Comparison of ENCODE assay signal across 8 cellular contexts in the genomic region with DNA sequence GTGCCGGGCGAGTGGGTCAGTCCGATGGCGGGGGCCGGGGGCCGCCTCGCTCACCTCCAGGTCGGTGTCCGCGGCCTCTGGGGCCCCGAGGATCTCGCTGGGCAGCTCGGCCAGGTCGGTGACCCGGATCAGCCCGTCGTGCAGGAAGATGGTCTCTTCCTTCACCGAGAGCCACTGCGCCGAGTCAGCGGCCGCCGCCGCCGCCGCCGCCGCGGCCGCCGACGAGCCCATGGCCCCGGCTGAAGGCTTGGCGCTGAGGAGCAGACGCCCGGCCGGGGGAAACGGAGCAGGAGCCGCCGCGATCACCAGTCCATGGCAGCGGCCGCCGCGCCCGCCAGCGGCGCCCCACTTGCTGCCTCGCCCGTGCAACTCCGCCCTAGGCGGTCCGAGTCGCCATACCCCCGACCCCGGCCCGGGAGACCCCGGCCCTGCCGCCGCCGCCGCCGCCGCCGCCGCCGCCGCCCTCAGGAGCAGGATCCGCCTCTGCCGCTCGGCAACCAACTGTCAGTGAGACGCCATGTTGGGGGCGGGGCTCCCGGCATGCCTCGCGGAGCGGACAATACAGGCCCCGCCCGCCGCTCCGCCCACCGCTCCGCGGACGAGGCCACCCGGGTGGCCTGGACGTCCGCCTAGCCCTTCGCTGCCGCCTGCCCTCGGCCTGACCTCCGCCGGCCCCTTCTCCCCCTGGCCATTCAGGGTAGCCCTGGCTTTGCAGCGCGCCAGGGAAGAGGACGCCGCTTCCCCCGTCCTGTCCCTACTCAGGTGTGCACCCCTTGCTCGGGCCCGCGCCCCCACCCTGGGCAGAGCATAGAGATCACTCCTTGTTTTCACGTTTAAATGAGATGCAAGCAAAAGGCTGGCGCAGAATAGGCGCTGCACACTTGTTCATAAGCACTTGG. TPM values are rescaled to one million over a fixed set of nuclear protein-coding genes. Genes with fewer than 3 reads are reported as not detected.
DNase-seq lines count a peak whose midpoint lies in the region; ATAC-seq, FAIRE-seq and TF ChIP-seq lines count a peak whose summit lies in the region.

A gene with protein sequence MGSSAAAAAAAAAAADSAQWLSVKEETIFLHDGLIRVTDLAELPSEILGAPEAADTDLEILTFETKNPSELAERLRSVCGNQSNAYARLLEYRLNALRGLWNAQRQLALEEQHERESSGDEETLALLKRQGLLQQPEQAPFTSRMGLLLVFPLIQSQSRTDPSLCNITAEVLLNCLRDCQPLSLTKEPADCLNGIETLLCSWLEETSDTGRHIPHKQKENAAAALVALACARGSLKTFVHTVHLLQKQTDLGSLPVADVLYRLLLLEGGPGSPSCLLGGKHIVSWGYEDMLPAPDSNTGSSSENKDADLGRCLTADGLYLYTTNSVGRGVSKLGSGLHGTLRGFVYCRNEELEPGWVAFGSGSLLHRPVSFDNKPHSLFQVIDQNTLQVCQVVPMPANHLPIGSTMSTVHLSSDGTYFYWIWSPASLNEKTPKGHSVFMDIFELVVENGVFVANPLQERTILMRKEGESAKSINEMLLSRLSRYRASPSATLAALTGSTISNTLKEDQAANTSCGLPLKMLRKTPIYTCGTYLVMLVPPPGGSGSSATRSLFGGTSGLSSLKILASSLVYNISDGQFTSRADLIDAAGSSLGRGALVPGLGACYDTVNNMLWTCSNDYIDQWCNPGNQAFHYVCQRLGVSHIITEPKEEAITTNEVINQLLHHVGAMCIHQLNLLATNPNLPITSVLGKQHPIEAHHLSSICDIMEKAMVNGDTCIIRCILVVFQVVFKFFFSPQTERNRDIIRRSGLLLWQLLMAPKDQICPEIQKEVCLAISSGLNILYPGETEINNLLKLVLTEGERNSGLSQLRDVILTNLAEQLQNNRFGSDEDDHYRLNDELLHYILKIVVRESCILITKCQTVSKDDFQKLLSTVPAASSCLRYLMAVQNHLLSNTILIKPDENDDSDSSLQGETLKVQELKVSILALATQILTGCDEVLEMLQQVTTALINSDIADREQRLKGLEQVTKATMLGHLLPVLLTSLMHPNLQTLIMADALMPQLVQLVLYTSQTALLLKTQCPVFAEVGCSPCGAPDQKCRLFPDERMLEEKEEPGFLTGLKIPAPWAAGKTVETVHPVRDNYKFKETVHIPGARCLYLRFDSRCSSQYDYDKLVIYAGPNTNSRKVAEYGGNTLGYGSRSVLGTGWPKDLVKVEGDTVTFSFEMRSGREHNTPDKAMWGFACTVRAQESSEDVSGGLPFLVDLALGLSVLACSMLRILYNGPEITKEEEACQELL (N-terminal part only) (minus strand): TSS at position 534 of the 899 bp plus-strand sequence. CDS start 303 bp downstream, at position 231.

- peak in 1 of 2 donors; percentile 95 for TF ChIP-seq POLR2A in thyroid gland (IDR thresholded peaks at IDR 0.05)

- H3K4me2 ChIP-seq in SU-DHL-6 (ENCODE audit: low read depth, low read length, poor library complexity, severe bottlenecking): peak within 1 kb of the TSS; percentile 77

- no peaks in the 10 kb centered on the region for H3K27me3 Mint-ChIP-seq in activated naive CD8-positive, alpha-beta T cell treated with anti-CD3 and anti-CD28 coated beads, Interleukin-2, amount 10 ng/mL, durations not matched to agents 7 days and 5 days

- peak within 1 kb of the TSS; percentile 80 for H3K4me3 ChIP-seq in GM12864 (ENCODE audit: low read depth, low read length)
- peak within 1 kb of the TSS; percentile 83 for H3K4me3 ChIP-seq in SU-DHL-6 (ENCODE audit: insufficient read depth, low read length, poor library complexity, severe bottlenecking)
- peak within 1 kb of the TSS; percentile 89 to 99 (median 96) for H3K4me3 ChIP-seq in pancreas
- peak within 1 kb of the TSS; percentile 8 to 85 (median 76) for H3K4me3 ChIP-seq in thyroid gland (replicated peaks in 1 of 3)

- FAIRE-seq in pancreas (lab: Jason Lieb, UNC): no peak

- H3K36me3 ChIP-seq in SU-DHL-6 (ENCODE audit: low read length) (no peaks in the 10 kb centered on the region), pancreas (no peaks in the 10 kb centered on the region), thyroid gland (no peaks in the 10 kb centered on the region)

- H3K4me1 Mint-ChIP-seq in activated naive CD8-positive, alpha-beta T cell treated with anti-CD3 and anti-CD28 coated beads, Interleukin-2, amount 10 ng/mL, durations not matched to agents 7 days and 5 days: peaks cover 26% of the 10 kb centered on the region

- no peaks in the 10 kb centered on the region for H4K20me1 ChIP-seq in SU-DHL-6 (ENCODE audit: low read depth, low read length)

- ATAC-seq in HG02642 (IDR thresholded peaks at IDR 0.05; ENCODE audit: poor library complexity, unreplicated experiment) (peak; percentile 92), Right ventricle myocardium superior (ENCODE audit: poor library complexity) (peak; percentile 99), pancreas (peak; percentile 97 to 99 (median 99))
- peak; percentile 96 for ATAC-seq in activated naive CD8-positive, alpha-beta T cell treated with anti-CD3 and anti-CD28 coated beads, Interleukin-2, amount 10 ng/mL, durations not matched to agents 7 days and 5 days (ENCODE audit: low read depth)

- H3K27me3 ChIP-seq in SU-DHL-6 (ENCODE audit: low read length) (no peaks in the 10 kb centered on the region), pancreas (no peaks in the 10 kb centered on the region), thyroid gland (no peaks in the 10 kb centered on the region)

- H3K9me2 ChIP-seq in SU-DHL-6 (replicated peaks; ENCODE audit: insufficient read depth, low read length): no peaks in the 10 kb centered on the region

- peaks cover 35% of the 10 kb centered on the region for H3K79me2 ChIP-seq in SU-DHL-6 (ENCODE audit: insufficient read depth, low read length)

- no peaks in the 10 kb centered on the region for H3K4me1 ChIP-seq in pancreas
- peaks cover 5 to 17% of the 10 kb centered on the region in 2 donors for H3K4me1 ChIP-seq in thyroid gland

- H3F3A ChIP-seq in SU-DHL-6 (ENCODE audit: insufficient read depth): no peaks in the 10 kb centered on the region

- peak within 1 kb of the TSS; percentile 98 for H3K4me3 Mint-ChIP-seq in activated naive CD8-positive, alpha-beta T cell treated with anti-CD3 and anti-CD28 coated beads, Interleukin-2, amount 10 ng/mL, durations not matched to agents 7 days and 5 days

- H2AFZ ChIP-seq in SU-DHL-6 (ENCODE audit: low read depth, low read length, severe bottlenecking): peak within 1 kb of the TSS; percentile 100

- H3K27ac ChIP-seq in SU-DHL-6 (ENCODE audit: low read depth, low read length) (peak within 1 kb of the TSS; percentile 79), pancreas (peak within 1 kb of the TSS; percentile 71 to 86 (median 79)), thyroid gland (peak within 1 kb of the TSS; percentile 76 to 88 (median 82))

- TF ChIP-seq CTCF in GM12864 (IDR thresholded peaks at IDR 0.05; ENCODE audit: low read depth, low read length, missing control alignments): no peak
- no peak for TF ChIP-seq CTCF in SU-DHL-6 (IDR thresholded peaks at IDR 0.05; ENCODE audit: insufficient read depth, low read length, poor library complexity, severe bottlenecking)
- no peak for TF ChIP-seq CTCF in pancreas (IDR thresholded peaks at IDR 0.05)
- TF ChIP-seq CTCF in thyroid gland (IDR thresholded peaks at IDR 0.05): peak in 1 of 6 experiments; percentile 4

- H3K9me3 ChIP-seq in SU-DHL-6 (ENCODE audit: insufficient read depth, low read length) (no peaks in the 10 kb centered on the region), pancreas (no peaks in the 10 kb centered on the region), thyroid gland (no peaks in the 10 kb centered on the region)

- H3K36me3 Mint-ChIP-seq in activated naive CD8-positive, alpha-beta T cell treated with anti-CD3 and anti-CD28 coated beads, Interleukin-2, amount 10 ng/mL, durations not matched to agents 7 days and 5 days: no peaks in the 10 kb centered on the region

- WGBS in pancreas, 2 donors: 0 to 1% methylated on average over 51 to 104 of the region's 104 CpGs
- WGBS in thyroid gland, 2 donors: 19 to 25% methylated on average over 5 to 6 of the region's 104 CpGs

- H3K9me3 Mint-ChIP-seq in activated naive CD8-positive, alpha-beta T cell treated with anti-CD3 and anti-CD28 coated beads, Interleukin-2, amount 10 ng/mL, durations not matched to agents 7 days and 5 days: no peaks in the 10 kb centered on the region

- POLR2A ChIA-PET in activated naive CD8-positive, alpha-beta T cell treated with anti-CD3 and anti-CD28 coated beads, Interleukin-2, amount 10 ng/mL, durations not matched to agents 7 days and 5 days (lab: Charles Lee): interaction anchor here (0.5 to 1.1 kb wide), 2 partner anchors 12 to 596 kb away, joined by 3 read pairs; partner anchors contain the start of gene OAS2

- peak within 1 kb of the TSS; percentile 74 for H3K9ac ChIP-seq in SU-DHL-6 (ENCODE audit: low read length)

- intact Hi-C loops in Right ventricle myocardium superior (cut with DNase I) (loop anchor here (10.0 kb wide), 2 partner anchors 97 to 437 kb away; no protein-coding TSS in a partner anchor), pancreas (cut with DNase I) (loop anchor here in 1 of 3 donors (10.0 kb wide), 1 partner anchor 187 kb away; no protein-coding TSS in a partner anchor), thyroid gland (cut with DNase I) (loop anchor here (10.0 kb wide), 1 partner anchor 147 kb away; no protein-coding TSS in a partner anchor)

- DNase-seq in GM12864 (ENCODE audit: low read depth): peak; percentile 47
- DNase-seq in NCI-H1105 treated with DMSO at 0.1 percent for 48 hours (lab: John Stamatoyannopoulos, UW): peak; percentile 92
- DNase-seq in activated naive CD8-positive, alpha-beta T cell treated with anti-CD3 and anti-CD28 coated beads, Interleukin-2, amount 10 ng/mL, durations not matched to agents 7 days and 5 days: peak; percentile 97
- peak; percentile 99 for DNase-seq in Right ventricle myocardium superior
- peak; percentile 92 to 99 (median 97) for DNase-seq in pancreas
- peak; percentile 97 to 98 for DNase-seq in thyroid gland

- H3K27ac Mint-ChIP-seq in activated naive CD8-positive, alpha-beta T cell treated with anti-CD3 and anti-CD28 coated beads, Interleukin-2, amount 10 ng/mL, durations not matched to agents 7 days and 5 days: peak within 1 kb of the TSS; percentile 93

RNA-seq across cellular contexts. Expression of the gene that starts here (rescaled TPM):
- total RNA-seq in activated naive CD8-positive, alpha-beta T cell treated with anti-CD3 and anti-CD28 coated beads, Interleukin-2, amount 10 ng/mL, durations not matched to agents 7 days and 5 days: 10 to 100 TPM; 45.8 to 47.0 TPM
- 20.0 TPM for total RNA-seq in Right ventricle myocardium superior
- 10 to 100 TPM; 17.9 to 36.1 (median 23.7) TPM for total RNA-seq in pancreas
- polyA plus RNA-seq in pancreas: 10 to 100 TPM; 37.2 to 38.4 TPM
- 100 to 1,000 TPM in 1 of 4 donors, 10 to 100 TPM in 3; 68.5 to 115 (median 79.6) TPM for total RNA-seq in thyroid gland

Comparison
In these comparisons a context has a peak if more than half of its experiments do, and no peak if none do; other contexts are left out.
1. Peak in every context shown above with its lines: DNase-seq, ATAC-seq, H3K4me3 ChIP-seq and H3K27ac ChIP-seq.
2. DNase-seq: peak in every context shown above with its lines; median percentile 99 in Right ventricle myocardium superior; 98 in thyroid gland; 97 in activated naive CD8-positive, alpha-beta T cell treated with anti-CD3 and anti-CD28 coated beads, Interleukin-2, amount 10 ng/mL, durations not matched to agents 7 days and 5 days; 97 in pancreas; 92 in NCI-H1105 treated with DMSO at 0.1 percent for 48 hours; 47 in GM12864.